19 cellular contexts compared by ENCODE assay signal in genomic region chr3:175411405-175411804, GRCh38.
DNase-seq lines count a peak whose midpoint lies in the region; ATAC-seq and TF ChIP-seq lines count a peak whose summit lies in the region.
"Had no signal": no experiment of that assay in that cellular context is flagged by ENCODE, and none has a peak within 500 bp of the region (broad histone marks: within the 10 kb centered on the region; RNA-seq: fewer than 3 reads in every experiment).

No MANE protein-coding gene starts in this region.

- WGBS in ovary, 3 donors = 93 to 96% (median 94%) methylated on average over 4 of the region's 4 CpGs

- TF ChIP-seq CTCF in AG09309 (IDR thresholded peaks at IDR 0.05; ENCODE audit: control insufficient read depth, insufficient read depth, low read depth, low read length, missing control alignments) (no peak), ovary (IDR thresholded peaks at IDR 0.05) (no peak)

- H3K9me3 ChIP-seq in adipocyte (ENCODE audit: control insufficient read depth, low read length) (no peaks in the 10 kb centered on the region), ovary (no peaks in the 10 kb centered on the region)

- no peaks in the 10 kb centered on the region for H3K36me3 ChIP-seq in adipocyte (ENCODE audit: control insufficient read depth, insufficient read depth, low read length, severe bottlenecking)
- no peaks in the 10 kb centered on the region for H3K36me3 ChIP-seq in ovary

- no peak for TF ChIP-seq EP300 in ovary (IDR thresholded peaks at IDR 0.05)

- no peaks in the 10 kb centered on the region for H3K27me3 ChIP-seq in adipocyte (replicated peaks; ENCODE audit: control insufficient read depth, insufficient read depth, low read length)
- H3K27me3 ChIP-seq in ovary = no peaks in the 10 kb centered on the region

- intact Hi-C loops in sciatic nerve (cut with DNase I) = no loop called here
- intact Hi-C loops in ovary (cut with DNase I) = no loop called here

- no peak overlapping the region for H3K9ac ChIP-seq in adipocyte (ENCODE audit: low read length)

- H3K4me1 ChIP-seq in adipocyte (ENCODE audit: control insufficient read depth, insufficient read depth, low read length) (peaks cover 9% of the 10 kb centered on the region), ovary (ENCODE audit: insufficient read depth) (no peaks in the 10 kb centered on the region)

- no peak overlapping the region for H3K27ac ChIP-seq in ovary
- H3K27ac ChIP-seq: C4-2B had no signal

- H3K4me3 ChIP-seq in AG09309 (ENCODE audit: control insufficient read depth, low read depth, low read length) (no peak overlapping the region), adipocyte (ENCODE audit: low read length) (no peak overlapping the region), ovary (no peak overlapping the region)

- TF ChIP-seq POLR2A in ovary (IDR thresholded peaks at IDR 0.05) = no peak

- no peak for ATAC-seq in HG03280 (IDR thresholded peaks at IDR 0.05; ENCODE audit: unreplicated experiment)
- ATAC-seq in sciatic nerve = no peak
- ATAC-seq in GM18909 (IDR thresholded peaks at IDR 0.05; ENCODE audit: poor library complexity, unreplicated experiment) = no peak
- ATAC-seq: Right ventricle myocardium inferior had no signal

- DNase-seq in AG09309 (ENCODE audit: low read depth) = peak; percentile 57
- peak; percentile 32 for DNase-seq in HCEC 1CT
- peak; percentile 75 for DNase-seq in adipocyte (ENCODE audit: low read depth)
- DNase-seq in iris pigment epithelial cell (ENCODE audit: low read depth) = peak; percentile 38
- no peak for DNase-seq in sciatic nerve (ENCODE audit: low spot score)
- no peak for DNase-seq in ovary
- DNase-seq: 8988T; Calu3; CD8-positive, alpha-beta memory T cell; H9; MV-4-11; NCI-H1105 treated with DMSO at 0.1 percent for 48 hours; NCI-H2029 treated with DMSO at 0.1 percent for 48 hours; NCI-H524 treated with DMSO at 0.1 percent for 48 hours; NCI-H82 had no signal

Comparison
In these comparisons a context has a peak if more than half of its experiments do, and no peak if none do; other contexts are left out.
1. DNase-seq: peak in AG09309 (single experiment), HCEC 1CT (single experiment), adipocyte (single experiment) and iris pigment epithelial cell (single experiment); none in sciatic nerve (single experiment) and ovary (0 of 5).